26 cellular contexts compared by ENCODE assay signal in genomic region chr3:30318110-30318509, GRCh38.
"Had no signal": no experiment of that assay in that cellular context is flagged by ENCODE, and none has a peak within 500 bp of the region (broad histone marks: within the 10 kb centered on the region; RNA-seq: fewer than 3 reads in every experiment).

No MANE protein-coding gene starts in this region.

- H3K9me3 Mint-ChIP-seq: dendritic cell treated with granulocyte-macrophage colony-stimulating factor and Interleukin-4, amounts not matched to agents 40 ng/mL and 50 ng/mL, for 4 days had no signal

- H3K27me3 ChIP-seq: colonic mucosa, esophagus squamous epithelium, gastrocnemius medialis, heart right ventricle, left lung had no signal

- H3K9me3 ChIP-seq: colonic mucosa, esophagus squamous epithelium, gastrocnemius medialis, lower lobe of right lung, mucosa of descending colon had no signal

- H3K4me3 ChIP-seq: colonic mucosa, esophagus squamous epithelium, gastrocnemius medialis, heart right ventricle, left lung, lower lobe of right lung, mucosa of descending colon had no signal

- H3K4me3 Mint-ChIP-seq: dendritic cell treated with granulocyte-macrophage colony-stimulating factor and Interleukin-4, amounts not matched to agents 40 ng/mL and 50 ng/mL, for 4 days; effector memory CD8-positive, alpha-beta T cell; endodermal cell; mesothelial cell of epicardium had no signal

- H3K27ac Mint-ChIP-seq: dendritic cell treated with granulocyte-macrophage colony-stimulating factor and Interleukin-4, amounts not matched to agents 40 ng/mL and 50 ng/mL, for 4 days; effector memory CD8-positive, alpha-beta T cell; endodermal cell; mesothelial cell of epicardium had no signal

- H3K4me1 ChIP-seq: colonic mucosa, esophagus squamous epithelium, gastrocnemius medialis, left lung had no signal

- H3K27ac ChIP-seq: colonic mucosa, epithelial cell of prostate, esophagus squamous epithelium, gastrocnemius medialis, heart right ventricle, left lung, lower lobe of right lung had no signal

- FAIRE-seq: islet of Langerhans, keratinocyte had no signal

- H3K36me3 ChIP-seq: colonic mucosa, esophagus squamous epithelium, gastrocnemius medialis, heart right ventricle, left lung, lower lobe of right lung had no signal

- DNase-seq: colonic mucosa; cortex of kidney; effector CD8-positive, alpha-beta T cell; effector memory CD8-positive, alpha-beta T cell; endodermal cell; erythroblast; esophagus squamous epithelium; foreskin fibroblast; foreskin melanocyte; gastrocnemius medialis; glutamatergic neuron; head of caudate nucleus; heart right ventricle; hippocampal formation; left cardiac atrium; left lung; left ventricle myocardium superior; lower lobe of right lung; mesenchymal stem cell; mucosa of descending colon had no signal

- ATAC-seq: effector memory CD8-positive, alpha-beta T cell; esophagus mucosa; gastrocnemius medialis; heart right ventricle; left cardiac atrium; left lung; left ventricle myocardium superior; lower lobe of right lung; mucosa of descending colon had no signal

- H3K27me3 Mint-ChIP-seq: dendritic cell treated with granulocyte-macrophage colony-stimulating factor and Interleukin-4, amounts not matched to agents 40 ng/mL and 50 ng/mL, for 4 days; effector memory CD8-positive, alpha-beta T cell had no signal
